ENCODE assay signal across 1 cellular context in genomic region chr20:64032706-64033624, GRCh38.
TF ChIP-seq lines count a peak whose summit lies in the region.

No MANE protein-coding gene starts in this region.

TF ChIP-seq in SK-N-SH treated with all-trans-retinoic acid at 6 μM for 48 hours, 23 proteins besides CTCF, POLR2A, EP300 and RAD21 (continued from another document):
- no peak for TF ChIP-seq CSDC2 (CRISPR knock-in tag; IDR thresholded peaks at IDR 0.05)
